Comparison of ENCODE assay signal across 8 cellular contexts in the genomic region with DNA sequence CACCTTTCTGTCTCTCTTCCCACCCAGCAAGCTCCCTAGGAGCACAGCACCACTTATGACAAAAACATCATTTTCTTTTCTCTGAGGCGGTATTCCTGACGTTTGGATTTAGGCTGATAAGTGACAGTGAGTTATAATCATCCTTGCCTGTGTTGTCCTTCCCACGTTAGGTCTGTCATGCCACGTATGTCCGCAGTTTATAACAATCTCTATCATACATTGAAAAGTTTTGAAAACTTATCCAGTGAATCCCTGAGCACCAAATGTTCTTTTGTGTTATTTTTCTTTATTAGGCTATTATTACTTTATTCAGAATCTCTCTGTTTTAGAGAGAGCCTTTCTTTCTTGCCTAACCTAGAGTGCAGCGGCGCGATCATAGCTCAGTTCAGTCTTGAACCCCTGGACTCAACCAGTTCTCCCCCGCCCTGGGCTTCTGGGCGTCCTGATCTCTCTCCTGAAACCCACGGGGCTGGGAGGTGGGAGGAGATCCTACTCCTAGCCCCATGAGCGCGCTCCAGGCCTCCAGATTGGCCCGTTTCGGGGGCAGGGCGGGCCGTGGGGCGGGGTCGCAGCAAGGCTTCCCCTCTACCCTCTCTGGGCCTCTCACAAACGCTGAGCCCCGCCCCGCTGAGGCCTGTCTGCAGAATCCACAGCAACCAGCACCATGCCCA. TPM values are rescaled to one million over a fixed set of nuclear protein-coding genes. Genes with fewer than 3 reads are reported as not detected.
DNase-seq lines count a peak whose midpoint lies in the region; ATAC-seq and TF ChIP-seq lines count a peak whose summit lies in the region.

A gene (plus strand): TSS at position 606 of the 671 bp plus-strand sequence. CDS start 59 bp downstream, at position 665.

- H3K4me3 ChIP-seq in epithelial cell of esophagus (ENCODE audit: low read length), result peak within 1 kb of the TSS; percentile 28

- TF ChIP-seq CTCF in epithelial cell of esophagus (IDR thresholded peaks at IDR 0.05; ENCODE audit: insufficient read depth, low read depth, low read length, missing control alignments), result no peak

- no peak for TF ChIP-seq POLR2A in GM18505 (IDR thresholded peaks at IDR 0.05; ENCODE audit: borderline replicate concordance, extremely low read depth, insufficient read depth, insufficient read length)

- ATAC-seq in GM18505 (IDR thresholded peaks at IDR 0.05; ENCODE audit: unreplicated experiment), result peak; percentile 91
- peak; percentile 83 for ATAC-seq in HG02885 (IDR thresholded peaks at IDR 0.05; ENCODE audit: poor library complexity, unreplicated experiment)

- DNase-seq in NCI-H526 treated with DMSO at 0.1 percent for 48 hours (lab: John Stamatoyannopoulos, UW) (peak; percentile 82), epithelial cell of esophagus (ENCODE audit: low read depth) (peak; percentile 72), mucosa of gallbladder (ENCODE audit: low spot score) (peak; percentile 87), SW 1271 (lab: John Stamatoyannopoulos, UW) (no peak)
- DNase-seq in activated CD8-positive, alpha-beta memory T cell treated with anti-CD3 and anti-CD28 coated beads, Interleukin-2, amount 50 U/mL, for 48 hours, result peak; percentile 87
- peak; percentile 33 to 49 for DNase-seq in stimulated activated CD8-positive, alpha-beta memory T cell treated with anti-CD3 and anti-CD28 coated beads, Interleukin-2, amount 100 ng/mL, for 1 hour (ENCODE audit: low read depth in 2 of 2)

RNA-seq across cellular contexts. Expression of the gene that starts here (rescaled TPM):
- 69.9 TPM for total RNA-seq in mucosa of gallbladder

Comparison
In these comparisons a context has a peak if more than half of its experiments do, and no peak if none do; other contexts are left out.
1. DNase-seq: peak in NCI-H526 treated with DMSO at 0.1 percent for 48 hours (single experiment), activated CD8-positive, alpha-beta memory T cell treated with anti-CD3 and anti-CD28 coated beads, Interleukin-2, amount 50 U/mL, for 48 hours (single experiment), epithelial cell of esophagus (single experiment), mucosa of gallbladder (single experiment) and stimulated activated CD8-positive, alpha-beta memory T cell treated with anti-CD3 and anti-CD28 coated beads, Interleukin-2, amount 100 ng/mL, for 1 hour (2 of 2); none in SW 1271 (0 of 2).